9 cellular contexts compared by ENCODE assay signal in genomic region chr13:49214917-49215376, GRCh38. TPM values are rescaled to one million over a fixed set of nuclear protein-coding genes. Genes with fewer than 3 reads are reported as not detected.
DNase-seq lines count a peak whose midpoint lies in the region; ATAC-seq and TF ChIP-seq lines count a peak whose summit lies in the region.
"Had no signal": no experiment of that assay in that cellular context is flagged by ENCODE, and none has a peak within 500 bp of the region (broad histone marks: within the 10 kb centered on the region; RNA-seq: fewer than 3 reads in every experiment).

No MANE protein-coding gene starts in this region.

- no peaks in the 10 kb centered on the region for H3K9me3 ChIP-seq in OCI-LY7 (ENCODE audit: low read length)

- BruUV-seq in OCI-LY7 (replicated peaks; lab: Mats Ljungman, UMichigan), result no TSS peak

- H3K27ac ChIP-seq in GM23338 (ENCODE audit: low read depth), result peak overlapping the region; percentile 76; the same call in 1 of the 2 replicates
- no peak overlapping the region for H3K27ac ChIP-seq in OCI-LY7 (ENCODE audit: low read depth, low read length, poor library complexity, severe bottlenecking)
- H3K27ac ChIP-seq in RWPE1, result no peak overlapping the region

- CTCF ChIA-PET in OCI-LY7 (lab: Charles Lee; ENCODE audit: unreplicated experiment), result interaction anchor here (0.8 to 1.1 kb wide), 2 partner anchors 23 to 38 kb away, joined by 3 read pairs; no protein-coding TSS in a partner anchor
- CTCF ChIA-PET in RWPE1 (lab: Yijun Ruan, JAX), result interaction anchor here (1.0 kb wide), 1 partner anchor 25 kb away, joined by 3 read pairs; no protein-coding TSS in a partner anchor

- DNase-seq in GDM1 (lab: John Stamatoyannopoulos, UW) (peak; percentile 82), GM23338 (ENCODE audit: low spot score) (peak; percentile 72), OCI-LY7 (ENCODE audit: low spot score) (peak; percentile 72), myocyte (ENCODE audit: low read depth) (peak; percentile 37), RWPE1 (ENCODE audit: low spot score) (no peak), HPDE6-E6E7 (ENCODE audit: extremely low spot score) (no peak)
- peak; percentile 28 for DNase-seq in activated naive CD8-positive, alpha-beta T cell treated with anti-CD3 and anti-CD28 coated beads for 36 hours

- peaks cover 36% of the 10 kb centered on the region for H3K4me1 Mint-ChIP-seq in GM23338
- peaks cover 9% of the 10 kb centered on the region for H3K4me1 Mint-ChIP-seq in activated naive CD8-positive, alpha-beta T cell treated with anti-CD3 and anti-CD28 coated beads for 36 hours

- peaks cover 9% of the 10 kb centered on the region; the same call in 2 of the 3 replicates for H3K9me3 Mint-ChIP-seq in GM23338
- peaks cover 1% of the 10 kb centered on the region for H3K9me3 Mint-ChIP-seq in activated naive CD8-positive, alpha-beta T cell treated with anti-CD3 and anti-CD28 coated beads for 36 hours

- peaks cover 15% of the 10 kb centered on the region for H3K4me1 ChIP-seq in GM23338 (ENCODE audit: insufficient read depth)
- peaks cover 10% of the 10 kb centered on the region for H3K4me1 ChIP-seq in OCI-LY7 (ENCODE audit: insufficient read depth, low read length, poor library complexity, severe bottlenecking)

- H3K4me2 ChIP-seq in GM23338 (peak overlapping the region; percentile 39; the same call in 1 of the 2 replicates), OCI-LY7 (ENCODE audit: low read length) (no peak overlapping the region; the same call in 1 of the 2 replicates)

- H4K20me1 ChIP-seq in GM23338 (replicated peaks; ENCODE audit: insufficient read depth) (no peaks in the 10 kb centered on the region), OCI-LY7 (ENCODE audit: insufficient read depth, low read length) (no peaks in the 10 kb centered on the region)

- H3K9me2 ChIP-seq in GM23338 (ENCODE audit: insufficient read depth) (0 out of 2 replicates have a peak, but pooled peaks cover 2% of the 10 kb centered on the region), OCI-LY7 (ENCODE audit: insufficient read depth, low read length) (no peaks in the 10 kb centered on the region)

- peak overlapping the region; percentile 64 for H2AFZ ChIP-seq in GM23338
- peak overlapping the region; percentile 62 for H2AFZ ChIP-seq in OCI-LY7 (ENCODE audit: low read length)

- H3K36me3 Mint-ChIP-seq in GM23338 (ENCODE audit: low read depth), result peaks cover 8% of the 10 kb centered on the region; the same call in 2 of the 3 replicates
- peaks cover 13% of the 10 kb centered on the region for H3K36me3 Mint-ChIP-seq in activated naive CD8-positive, alpha-beta T cell treated with anti-CD3 and anti-CD28 coated beads for 36 hours

- H3K27me3 Mint-ChIP-seq in GM23338 (ENCODE audit: insufficient read depth, low read depth, poor library complexity), result peaks cover 47% of the 10 kb centered on the region
- peaks cover 34% of the 10 kb centered on the region for H3K27me3 Mint-ChIP-seq in activated naive CD8-positive, alpha-beta T cell treated with anti-CD3 and anti-CD28 coated beads for 36 hours

- TF ChIP-seq CTCF in GM23338 (conservative IDR thresholded peaks at IDR 0.05; ENCODE audit: low read depth in 2 of 2) (peak; percentile 44 to 45), OCI-LY7 (conservative IDR thresholded peaks at IDR 0.05; ENCODE audit: low read length) (peak; percentile 64), RWPE1 (conservative IDR thresholded peaks at IDR 0.05; ENCODE audit: low read depth) (no peak)

- H3K4me3 Mint-ChIP-seq in GM23338, result no peak overlapping the region
- H3K4me3 Mint-ChIP-seq in activated naive CD8-positive, alpha-beta T cell treated with anti-CD3 and anti-CD28 coated beads for 36 hours, result no peak overlapping the region

- H3K4me3 ChIP-seq in GM23338 (no peak overlapping the region), OCI-LY7 (ENCODE audit: low read depth, low read length, poor library complexity, severe bottlenecking) (no peak overlapping the region)

- peaks cover 2% of the 10 kb centered on the region; the same call in 1 of the 2 replicates for H3F3A ChIP-seq in GM23338 (replicated peaks; ENCODE audit: low read depth)

- ATAC-seq in GM23338 (peak; percentile 57), HG03469 (IDR thresholded peaks at IDR 0.05; ENCODE audit: unreplicated experiment) (no peak)

- H3K79me2 ChIP-seq in GM23338 (replicated peaks; ENCODE audit: insufficient read depth) (no peaks in the 10 kb centered on the region), OCI-LY7 (ENCODE audit: insufficient read depth, low read depth, low read length) (no peaks in the 10 kb centered on the region)

- peaks cover 42% of the 10 kb centered on the region for H3K27me3 ChIP-seq in GM23338 (ENCODE audit: insufficient read depth)

- H3K27ac Mint-ChIP-seq in GM23338, result no peak overlapping the region; the same call in 1 of the 2 replicates
- no peak overlapping the region for H3K27ac Mint-ChIP-seq in activated naive CD8-positive, alpha-beta T cell treated with anti-CD3 and anti-CD28 coated beads for 36 hours

- POLR2A ChIA-PET in OCI-LY7 (lab: Charles Lee) (interaction anchor here (0.8 to 1.0 kb wide), 4 partner anchors 9 to 24 kb away, joined by 3 to 4 read pairs (median 3); no protein-coding TSS in a partner anchor), RWPE1 (lab: Yijun Ruan, JAX; ENCODE audit: low non-redundant PET) (no interaction called here)

- H3K36me3 ChIP-seq in GM23338 (ENCODE audit: insufficient read depth), result no peaks in the 10 kb centered on the region
- no peaks in the 10 kb centered on the region for H3K36me3 ChIP-seq in OCI-LY7 (ENCODE audit: insufficient read depth, low read length)

- intact Hi-C loops in OCI-LY7 (cut with micrococcal nuclease; ENCODE audit: unreplicated experiment), result no loop called here

TF ChIP-seq in GM23338, 12 proteins besides CTCF, POLR2A, EP300 and RAD21 (continues in another document):
- TF ChIP-seq EZH2 (IDR thresholded peaks at IDR 0.05; ENCODE audit: low read depth, unreplicated experiment), result no peak

RNA-seq across cellular contexts. Expression of gene MLNR, which starts 5.2 kb away (rescaled TPM):
- 0.17 and 0.54 TPM in 2 replicates for total RNA-seq in GM23338 (2014; rRNA removed; shearing (Covaris generic))
- 0.17 TPM in 1 of 2 replicates, not detected in the other for polyA plus RNA-seq in GM23338 (2016; fragmentation: Nextera tagmentation; extraction: Ambion mirVana)
- total RNA-seq in OCI-LY7 (2014; rRNA removed; shearing (Covaris generic)), result not detected in 2 replicates
- total RNA-seq in OCI-LY7 (2022), result not detected in 2 replicates
- not detected for total RNA-seq in activated naive CD8-positive, alpha-beta T cell treated with anti-CD3 and anti-CD28 coated beads for 36 hours
- total RNA-seq in myocyte, result not detected in 2 replicates
- not detected for polyA plus RNA-seq in myocyte (2012)
- total RNA-seq: subcutaneous adipose tissue had no signal

RNA-seq across cellular contexts. Expression of gene CDADC1, which starts 32.8 kb away (rescaled TPM):
- total RNA-seq in GM23338 (2014; rRNA removed; shearing (Covaris generic)), result 1.3 and 3.1 TPM in 2 replicates
- 8.4 and 9.3 TPM in 2 replicates for polyA plus RNA-seq in GM23338 (2016; fragmentation: Nextera tagmentation; extraction: Ambion mirVana)
- 9.1 and 18.8 TPM in 2 replicates for total RNA-seq in OCI-LY7 (2014; rRNA removed; shearing (Covaris generic))
- total RNA-seq in OCI-LY7 (2022) (10.3 and 12.5 TPM in 2 replicates), myocyte (2.7 and 6.9 TPM in 2 replicates)
- 10 to 100 TPM in 1 of 2 experiments, 1 to 10 TPM in 1; 9.3 to 10.9 TPM for total RNA-seq in activated naive CD8-positive, alpha-beta T cell treated with anti-CD3 and anti-CD28 coated beads for 36 hours
- polyA plus RNA-seq in myocyte (2012), result 10.4 TPM

Comparison
In these comparisons a context has a peak if more than half of its experiments do, and no peak if none do; other contexts are left out.
1. DNase-seq: peak in GDM1 (single experiment), GM23338 (single experiment), OCI-LY7 (single experiment), activated naive CD8-positive, alpha-beta T cell treated with anti-CD3 and anti-CD28 coated beads for 36 hours (single experiment) and myocyte (single experiment); none in RWPE1 (single experiment) and HPDE6-E6E7 (single experiment).